In the genomic region with DNA sequence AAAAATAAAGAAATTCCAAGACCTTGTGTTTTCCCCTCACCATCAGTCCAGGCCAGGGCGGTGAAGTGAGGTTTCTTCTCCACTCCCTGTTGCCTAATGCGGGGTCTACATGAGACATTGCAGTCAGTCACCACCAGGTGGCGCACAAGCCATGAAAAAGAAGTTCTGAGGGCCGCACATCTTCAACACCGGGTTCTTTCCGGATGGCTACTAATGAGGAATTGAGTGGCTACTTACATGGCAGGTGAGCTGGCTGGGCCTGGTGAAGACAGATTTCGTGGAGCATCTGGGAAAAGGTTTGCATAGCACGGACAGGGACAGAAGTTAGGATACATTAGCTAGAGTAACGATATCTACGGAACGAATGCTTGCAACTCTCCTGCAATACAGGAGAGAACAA, we compare ENCODE assay signal across 9 cellular contexts. TPM values are rescaled to one million over a fixed set of nuclear protein-coding genes. Genes with fewer than 3 reads are reported as not detected.
DNase-seq lines count a peak whose midpoint lies in the region; ATAC-seq, FAIRE-seq and TF ChIP-seq lines count a peak whose summit lies in the region.
"Had no signal": no experiment of that assay in that cellular context is flagged by ENCODE, and none has a peak within 500 bp of the region (broad histone marks: within the 10 kb centered on the region; RNA-seq: fewer than 3 reads in every experiment).

No MANE protein-coding gene starts in this region.

- no peak overlapping the region for H3K4me3 Mint-ChIP-seq in T-helper 17 cell

- peak; percentile 22 for ATAC-seq in T-helper 17 cell
- ATAC-seq in left cardiac atrium: peak in 1 of 2 donors; percentile 26
- ATAC-seq in GM18858 (IDR thresholded peaks at IDR 0.05; ENCODE audit: unreplicated experiment): no peak
- ATAC-seq in HG02678 (IDR thresholded peaks at IDR 0.05; ENCODE audit: unreplicated experiment): no peak

- FAIRE-seq in GM12892 (lab: Jason Lieb, UNC): peak; percentile 80

- no peaks in the 10 kb centered on the region for H3K36me3 Mint-ChIP-seq in T-helper 17 cell (ENCODE audit: low read depth)

- H3K27me3 Mint-ChIP-seq in T-helper 17 cell: peaks cover 21% of the 10 kb centered on the region

- TF ChIP-seq CTCF in retinal pigment epithelial cell (conservative IDR thresholded peaks at IDR 0.05; ENCODE audit: low read depth, low read length): peak; percentile 88

- intact Hi-C loops in left cardiac atrium (cut with DNase I): loop anchor here (1.0 to 5.0 kb wide), 4 partner anchors 133 to 405 kb away; no protein-coding TSS in a partner anchor

- H3K27ac Mint-ChIP-seq in T-helper 17 cell: no peak overlapping the region

- H3K4me1 Mint-ChIP-seq in T-helper 17 cell: peaks cover 17% of the 10 kb centered on the region

- DNase-seq in GM12892 (ENCODE audit: insufficient read length) (peak; percentile 29), NCI-H1694 (lab: John Stamatoyannopoulos, UW) (peak; percentile 90), T-helper 17 cell (peak; percentile 68 to 79 (median 71)), amygdala (lab: John Stamatoyannopoulos, UW) (peak in 51 of 56 donors; percentile 6 to 86 (median 41)), left cardiac atrium (peak; percentile 86), retinal pigment epithelial cell (ENCODE audit: low read depth) (no peak)

- H3K9me3 ChIP-seq in T-helper 17 cell (ENCODE audit: control insufficient read depth, low read length, poor library complexity, severe bottlenecking): no peaks in the 10 kb centered on the region

- no peak overlapping the region for H3K4me3 ChIP-seq in retinal pigment epithelial cell (ENCODE audit: low read length)

- TF ChIP-seq POLR2A in GM12892 (IDR thresholded peaks at IDR 0.05; ENCODE audit: low read depth, low read length): no peak

RNA-seq across cellular contexts. Expression of gene S100A11, which starts 15.8 kb away (rescaled TPM):
- 45.2 TPM for polyA plus RNA-seq in GM12892 (2012; ENCODE audit: missing spikeins)
- total RNA-seq in T-helper 17 cell: 100 to 1,000 TPM in 1 of 2 donors, 10 to 100 TPM in 1; 76.4 to 117 TPM
- 100 to 1,000 TPM; 178 to 195 TPM for total RNA-seq in left cardiac atrium

RNA-seq across cellular contexts. Expression of gene TCHHL1, which starts 36.3 kb away (rescaled TPM):
- polyA plus RNA-seq in GM12892 (2012; ENCODE audit: missing spikeins): not detected
- total RNA-seq in T-helper 17 cell (not detected), left cardiac atrium (not detected)
- total RNA-seq: mononuclear cell had no signal

RNA-seq across cellular contexts. Expression of gene S100A10, which starts 58.9 kb away (rescaled TPM):
- polyA plus RNA-seq in GM12892 (2012; ENCODE audit: missing spikeins): 2.7 TPM
- 100 to 1,000 TPM; 317 to 349 TPM for total RNA-seq in T-helper 17 cell
- 100 to 1,000 TPM; 313 to 335 TPM for total RNA-seq in left cardiac atrium
